Comparison of ENCODE assay signal across 8 cellular contexts in the genomic region with DNA sequence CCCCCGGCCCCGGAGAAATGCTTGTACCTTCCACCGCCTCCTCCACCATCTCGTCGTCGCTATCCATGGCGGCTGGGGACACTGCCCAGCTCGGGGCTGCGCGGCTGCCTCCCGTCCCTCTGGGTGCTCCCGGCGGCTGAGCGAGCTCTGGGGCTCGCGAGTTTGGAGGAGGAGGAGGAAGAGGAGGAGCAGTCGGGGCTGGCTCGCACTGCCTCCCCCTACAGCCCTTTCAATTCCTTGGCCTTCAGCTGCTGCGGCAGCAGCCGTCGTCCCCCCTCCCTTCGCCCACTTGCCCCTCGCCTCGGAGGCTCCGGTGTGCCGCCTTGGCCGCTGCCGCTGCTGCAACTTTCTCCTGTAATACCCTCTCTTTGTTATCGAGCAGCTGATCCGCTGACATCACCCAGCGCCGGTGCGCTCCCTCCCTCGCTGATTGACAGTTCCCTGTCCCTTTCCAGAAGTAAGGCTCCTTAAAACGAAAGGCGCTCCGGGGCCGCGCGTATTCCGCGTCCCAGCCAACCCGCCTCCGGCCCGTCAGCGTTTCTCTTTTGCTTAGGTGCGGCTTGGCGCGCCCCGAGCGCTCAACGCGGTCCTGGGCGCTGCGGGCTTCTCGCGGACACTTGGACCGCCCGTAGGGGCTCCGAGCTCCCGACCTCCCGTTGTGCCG. TPM values are rescaled to one million over a fixed set of nuclear protein-coding genes. Genes with fewer than 3 reads are reported as not detected.
DNase-seq lines count a peak whose midpoint lies in the region; ATAC-seq lines count a peak whose summit lies in the region.

TSS of gene SETD7 (minus strand) at position 149 of the 664 bp plus-strand sequence. CDS start at position 67, 82 bp downstream.

- H3K4me3 Mint-ChIP-seq in activated T-cell treated with anti-CD3 and anti-CD28 coated beads, Interleukin-2, amount 50 U/mL, for 4 hours: peak within 1 kb of the TSS; percentile 94

- H3K4me1 ChIP-seq in HUES48 (ENCODE audit: control insufficient read depth, insufficient read depth, low read length) (peaks cover 25% of the 10 kb centered on the region), esophagus (ENCODE audit: control insufficient read depth in 2 of 2, insufficient read depth in 2 of 2, low read length in 1 of 2) (peaks cover 0 to 4% of the 10 kb centered on the region in 2 donors)

- H3K9ac ChIP-seq in HUES48 (ENCODE audit: low read depth, low read length): peak within 1 kb of the TSS; percentile 59

- no peaks in the 10 kb centered on the region for H3K27me3 Mint-ChIP-seq in activated T-cell treated with anti-CD3 and anti-CD28 coated beads, Interleukin-2, amount 50 U/mL, for 4 hours (ENCODE audit: low read depth)

- H3K27me3 ChIP-seq in HUES48 (ENCODE audit: control insufficient read depth, insufficient read depth, low read length): peaks cover 77% of the 10 kb centered on the region
- H3K27me3 ChIP-seq in esophagus (ENCODE audit: control insufficient read depth in 1 of 2, insufficient read depth in 2 of 2, low read length in 2 of 2): no peaks in the 10 kb centered on the region

- H3K36me3 ChIP-seq in HUES48 (ENCODE audit: control insufficient read depth, insufficient read depth, low read length) (no peaks in the 10 kb centered on the region), esophagus (ENCODE audit: control insufficient read depth in 2 of 2, insufficient read depth in 2 of 2, low read length in 1 of 2) (no peaks in the 10 kb centered on the region)

- ATAC-seq in GM19372 (IDR thresholded peaks at IDR 0.05; ENCODE audit: low read depth, unreplicated experiment): peak; percentile 30
- ATAC-seq in activated T-cell treated with anti-CD3 and anti-CD28 coated beads, Interleukin-2, amount 50 U/mL, for 4 hours: peak; percentile 50

- DNase-seq in AG08395 (ENCODE audit: low spot score): peak; percentile 70
- DNase-seq in OCI-M2 (lab: John Stamatoyannopoulos, UW; ENCODE audit: unreplicated experiment): peak; percentile 13
- peak; percentile 40 for DNase-seq in activated T-cell treated with anti-CD3 and anti-CD28 coated beads, Interleukin-2, amount 50 U/mL, for 4 hours
- DNase-seq in mucosa of gallbladder (ENCODE audit: low spot score): peak; percentile 71
- peak; percentile 21 to 36 for DNase-seq in stimulated activated CD8-positive, alpha-beta memory T cell treated with anti-CD3 and anti-CD28 coated beads, Interleukin-7, amount 100 ng/mL, for 4 hours (ENCODE audit: low read depth in 2 of 2)

- 0% methylated on average over 57 to 63 of the region's 63 CpGs for WGBS in esophagus, 2 donors

- H3K9me3 ChIP-seq in HUES48 (ENCODE audit: control insufficient read depth, insufficient read depth, low read length): no peaks in the 10 kb centered on the region
- no peaks in the 10 kb centered on the region for H3K9me3 ChIP-seq in esophagus (ENCODE audit: control insufficient read depth in 2 of 2, insufficient read depth in 1 of 2, low read depth in 1 of 2, low read length in 1 of 2)

- no peaks in the 10 kb centered on the region for H3K36me3 Mint-ChIP-seq in activated T-cell treated with anti-CD3 and anti-CD28 coated beads, Interleukin-2, amount 50 U/mL, for 4 hours (ENCODE audit: insufficient read depth)

- H3K27ac ChIP-seq in HUES48 (ENCODE audit: low read depth, low read length) (peak within 1 kb of the TSS; percentile 50), esophagus (ENCODE audit: low read depth in 2 of 2, low read length in 1 of 2) (peak within 1 kb of the TSS; percentile 94 to 98)

- H3K4me3 ChIP-seq in HUES48 (ENCODE audit: low read depth, low read length): peak within 1 kb of the TSS; percentile 72
- peak within 1 kb of the TSS; percentile 66 to 93 for H3K4me3 ChIP-seq in esophagus (ENCODE audit: low read depth in 1 of 2, low read length in 2 of 2)

- no peaks in the 10 kb centered on the region for H3K9me3 Mint-ChIP-seq in activated T-cell treated with anti-CD3 and anti-CD28 coated beads, Interleukin-2, amount 50 U/mL, for 4 hours

- H3K4me1 Mint-ChIP-seq in activated T-cell treated with anti-CD3 and anti-CD28 coated beads, Interleukin-2, amount 50 U/mL, for 4 hours (ENCODE audit: low read depth): peaks cover 60% of the 10 kb centered on the region

RNA-seq across cellular contexts. Expression of gene SETD7, which starts in this region (rescaled TPM):
- 10 to 100 TPM; 11.1 to 16.6 (median 14.5) TPM for total RNA-seq in activated T-cell treated with anti-CD3 and anti-CD28 coated beads, Interleukin-2, amount 50 U/mL, for 4 hours
- 10 to 100 TPM in 1 of 2 donors, 1 to 10 TPM in 1; 9.9 to 12.0 TPM for polyA plus RNA-seq in esophagus
- 63.0 TPM for total RNA-seq in mucosa of gallbladder

Comparison
In these comparisons a context has a peak if more than half of its experiments do, and no peak if none do; other contexts are left out.
1. Peak in every context shown above with its lines: DNase-seq, ATAC-seq, H3K4me3 ChIP-seq and H3K27ac ChIP-seq.
2. DNase-seq: peak in every context shown above with its lines; median percentile 71 in mucosa of gallbladder; 70 in AG08395; 40 in activated T-cell treated with anti-CD3 and anti-CD28 coated beads, Interleukin-2, amount 50 U/mL, for 4 hours; 28 in stimulated activated CD8-positive, alpha-beta memory T cell treated with anti-CD3 and anti-CD28 coated beads, Interleukin-7, amount 100 ng/mL, for 4 hours; 13 in OCI-M2.